14 cellular contexts compared by ENCODE assay signal in the genomic region with DNA sequence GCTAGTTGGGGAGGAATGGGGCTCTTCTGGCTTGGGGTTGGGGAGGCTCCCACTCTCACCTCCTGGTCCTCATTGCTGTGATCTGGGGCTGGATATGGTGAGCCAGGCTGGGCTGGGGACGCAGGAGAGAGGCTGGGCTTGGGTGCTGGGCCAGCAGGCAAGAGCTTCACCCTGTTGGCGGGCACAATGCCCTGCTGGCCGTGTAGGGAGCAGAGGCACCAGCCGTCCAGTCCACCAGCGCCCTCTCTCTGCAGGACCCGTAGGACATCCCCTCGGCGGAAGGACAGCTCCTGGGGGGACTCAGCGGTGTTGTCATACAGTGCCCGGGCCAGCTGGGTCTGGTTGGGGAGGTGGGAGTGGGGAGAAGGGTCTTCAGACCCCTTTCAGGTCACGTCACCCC. TPM values are rescaled to one million over a fixed set of nuclear protein-coding genes. Genes with fewer than 3 reads are reported as not detected.
DNase-seq lines count a peak whose midpoint lies in the region; ATAC-seq and TF ChIP-seq lines count a peak whose summit lies in the region.
"Had no signal": no experiment of that assay in that cellular context is flagged by ENCODE, and none has a peak within 500 bp of the region (broad histone marks: within the 10 kb centered on the region; RNA-seq: fewer than 3 reads in every experiment).

No MANE protein-coding gene starts in this region.

- no peak overlapping the region for H3K27ac Mint-ChIP-seq in GM23338
- H3K27ac Mint-ChIP-seq: activated naive CD8-positive, alpha-beta T cell treated with anti-CD3 and anti-CD28 coated beads, Interleukin-2, amount 50 U/mL, for 24 hours had no signal

- peaks cover 33% of the 10 kb centered on the region for H3K4me1 Mint-ChIP-seq in GM23338

- H3K27me3 Mint-ChIP-seq in GM23338 (ENCODE audit: insufficient read depth, low read depth, poor library complexity) = peaks cover 21% of the 10 kb centered on the region

- H3K27me3 ChIP-seq in GM23338 (ENCODE audit: insufficient read depth) (peaks cover 20% of the 10 kb centered on the region), upper lobe of right lung (peaks cover 4% of the 10 kb centered on the region), adrenal gland (peaks cover 7% of the 10 kb centered on the region)

- no peak overlapping the region for H3K4me2 ChIP-seq in GM23338

- H3K4me3 Mint-ChIP-seq in GM23338 = no peak overlapping the region
- H3K4me3 Mint-ChIP-seq: activated naive CD8-positive, alpha-beta T cell treated with anti-CD3 and anti-CD28 coated beads, Interleukin-2, amount 50 U/mL, for 24 hours had no signal

- H3K9me3 ChIP-seq in upper lobe of right lung = no peaks in the 10 kb centered on the region
- H3K9me3 ChIP-seq in adrenal gland (replicated peaks in 1 of 3) = no peaks in the 10 kb centered on the region
- H3K9me3 ChIP-seq: thoracic aorta had no signal

- H3K9me3 Mint-ChIP-seq in GM23338 = no peaks in the 10 kb centered on the region; the same call in 2 of the 3 replicates
- H3K9me3 Mint-ChIP-seq: activated naive CD8-positive, alpha-beta T cell treated with anti-CD3 and anti-CD28 coated beads, Interleukin-2, amount 50 U/mL, for 24 hours had no signal

- peaks cover 3% of the 10 kb centered on the region; the same call in 1 of the 2 replicates for H4K20me1 ChIP-seq in GM23338 (replicated peaks; ENCODE audit: insufficient read depth)

- TF ChIP-seq POLR2A in adrenal gland (IDR thresholded peaks at IDR 0.05) = no peak

- H3K27ac ChIP-seq in GM23338 (ENCODE audit: low read depth) = 0 out of 2 replicates have a peak overlapping the region, but pooled peaks have one; percentile 12
- H3K27ac ChIP-seq in upper lobe of right lung = no peak overlapping the region
- no peak overlapping the region for H3K27ac ChIP-seq in adrenal gland

- H3K36me3 ChIP-seq in GM23338 (ENCODE audit: insufficient read depth) = no peaks in the 10 kb centered on the region
- H3K36me3 ChIP-seq in upper lobe of right lung = no peaks in the 10 kb centered on the region
- no peaks in the 10 kb centered on the region for H3K36me3 ChIP-seq in adrenal gland (replicated peaks in 1 of 2)

- no peak overlapping the region for H2AFZ ChIP-seq in GM23338

- 77 to 87% (median 80%) methylated on average over 3 to 11 of the region's 11 CpGs for WGBS in adrenal gland, 4 donors

- H3K4me3 ChIP-seq in GM23338 (no peak overlapping the region), upper lobe of right lung (no peak overlapping the region), adrenal gland (no peak overlapping the region)
- H3K4me3 ChIP-seq: thoracic aorta had no signal

- H3F3A ChIP-seq in GM23338 (replicated peaks; ENCODE audit: low read depth) = peaks cover 9% of the 10 kb centered on the region; the same call in 1 of the 2 replicates

- peaks cover 33% of the 10 kb centered on the region for H3K36me3 Mint-ChIP-seq in GM23338 (ENCODE audit: low read depth)

- ATAC-seq in GM23338 (peak; percentile 25), upper lobe of right lung (no peak)
- ATAC-seq: activated naive CD8-positive, alpha-beta T cell treated with anti-CD3 and anti-CD28 coated beads, Interleukin-2, amount 50 U/mL, for 24 hours had no signal

- TF ChIP-seq CTCF in GM23338 (conservative IDR thresholded peaks at IDR 0.05; ENCODE audit: low read depth in 2 of 2) (peak; percentile 42 to 78), upper lobe of right lung (IDR thresholded peaks at IDR 0.05) (no peak), adrenal gland (IDR thresholded peaks at IDR 0.05) (no peak)

- H3K9me2 ChIP-seq in GM23338 (ENCODE audit: insufficient read depth) = no peaks in the 10 kb centered on the region

- DNase-seq in GM23338 (ENCODE audit: low spot score) (peak; percentile 74), SK-MEL-5 (ENCODE audit: low read depth, low spot score) (peak; percentile 61), head of caudate nucleus (peak; percentile 49 to 93 (median 80)), putamen (ENCODE audit: low spot score) (peak; percentile 80), upper lobe of right lung (no peak), MV-4-11 (lab: John Stamatoyannopoulos, UW) (no peak), adrenal gland (no peak)
- no peak for DNase-seq in activated naive CD4-positive, alpha-beta T cell treated with anti-CD3 and anti-CD28 coated beads, Interleukin-2, amount 50 U/mL, for 16 hours
- DNase-seq: activated naive CD8-positive, alpha-beta T cell treated with anti-CD3 and anti-CD28 coated beads, Interleukin-2, amount 50 U/mL, for 24 hours; EL; NCI-H526; stimulated activated CD4-positive, alpha-beta T cell treated with anti-CD3 and anti-CD28 coated beads, Interleukin-4, amount 100 ng/mL, for 24 hours had no signal

- intact Hi-C loops in head of caudate nucleus (cut with DNase I) = loop anchor here (5.0 kb wide), 1 partner anchor 38 kb away; the partner anchor contains the start of gene PABPN1
- intact Hi-C loops in upper lobe of right lung (cut with DNase I) = no loop called here
- intact Hi-C loops in adrenal gland (cut with DNase I) = no loop called here

- H3K79me2 ChIP-seq in GM23338 (replicated peaks; ENCODE audit: insufficient read depth) = peaks cover 6% of the 10 kb centered on the region; the same call in 1 of the 2 replicates

- in situ Hi-C loops in SK-MEL-5 (cut with HindIII; ENCODE audit: low pct_unique_long_range_greater_than_20kb, low sequenced_read_pairs) = no loop called here

- H3K4me1 ChIP-seq in GM23338 (ENCODE audit: insufficient read depth) (peaks cover 22% of the 10 kb centered on the region), upper lobe of right lung (peaks cover 14% of the 10 kb centered on the region), adrenal gland (replicated peaks in 1 of 2) (no peaks in the 10 kb centered on the region)

TF ChIP-seq in GM23338, 12 proteins besides CTCF, POLR2A, EP300 and RAD21:
- no peak for TF ChIP-seq EZH2 (IDR thresholded peaks at IDR 0.05; ENCODE audit: low read depth, unreplicated experiment)

RNA-seq across cellular contexts. Expression of gene EFS, which starts 4.5 kb away (rescaled TPM):
- 13.6 and 18.9 TPM in 2 replicates for total RNA-seq in GM23338 (2014; rRNA removed; shearing (Covaris generic))
- polyA plus RNA-seq in GM23338 (2016; fragmentation: Nextera tagmentation; extraction: Ambion mirVana) (5.1 and 6.4 TPM in 2 replicates), adrenal gland (10 to 100 TPM in 2 of 3 donors, 1 to 10 TPM in 1; 3.7 to 49.4 (median 11.1) TPM)
- not detected in 2 replicates for total RNA-seq in SK-MEL-5 (2014; rRNA removed; shearing (Covaris generic))
- polyA plus RNA-seq in SK-MEL-5 (2015; cell fraction: cytosol; rRNA removed) = not detected in 2 replicates
- not detected in 2 replicates for polyA plus RNA-seq in SK-MEL-5 (2015; cell fraction: nucleus; rRNA removed)
- total RNA-seq in upper lobe of right lung (10.4 TPM), adrenal gland (10 to 100 TPM in 1 of 8 donors, 1 to 10 TPM in 7; 2.1 to 12.9 (median 3.8) TPM)
- total RNA-seq: T-helper 1 cell treated with Interleukin-12 subunit alpha and Interleukin-12 subunit beta and Interleukin-4 antibody, amounts not matched to agents 30 ng/mL and 1 ng/mL, for 36 hours had no signal

RNA-seq across cellular contexts. Expression of gene SLC22A17, which starts 7.8 kb away (rescaled TPM):
- 52.6 and 56.6 TPM in 2 replicates for total RNA-seq in GM23338 (2014; rRNA removed; shearing (Covaris generic))
- 28.6 and 29.5 TPM in 2 replicates for polyA plus RNA-seq in GM23338 (2016; fragmentation: Nextera tagmentation; extraction: Ambion mirVana)
- 9.5 and 10.7 TPM in 2 replicates for total RNA-seq in SK-MEL-5 (2014; rRNA removed; shearing (Covaris generic))
- 16.8 and 18.6 TPM in 2 replicates for polyA plus RNA-seq in SK-MEL-5 (2015; cell fraction: cytosol; rRNA removed)
- 23.5 and 27.4 TPM in 2 replicates for polyA plus RNA-seq in SK-MEL-5 (2015; cell fraction: nucleus; rRNA removed)
- total RNA-seq in upper lobe of right lung = 12.1 TPM
- total RNA-seq in adrenal gland = 10 to 100 TPM; 11.8 to 76.1 (median 25.0) TPM
- polyA plus RNA-seq in adrenal gland = 100 to 1,000 TPM in 1 of 3 donors, 10 to 100 TPM in 2; 14.5 to 121 (median 53.9) TPM

RNA-seq across cellular contexts. Expression of gene IL25, which starts 12.1 kb away (rescaled TPM):
- total RNA-seq in GM23338 (2014; rRNA removed; shearing (Covaris generic)) = not detected in 2 replicates
- polyA plus RNA-seq in GM23338 (2016; fragmentation: Nextera tagmentation; extraction: Ambion mirVana) (not detected in 2 replicates), adrenal gland (under 1 TPM in 1 of 3 donors, not detected in 2; 0.10 TPM)
- not detected in 2 replicates for total RNA-seq in SK-MEL-5 (2014; rRNA removed; shearing (Covaris generic))
- not detected in 2 replicates for polyA plus RNA-seq in SK-MEL-5 (2015; cell fraction: cytosol; rRNA removed)
- not detected in 2 replicates for polyA plus RNA-seq in SK-MEL-5 (2015; cell fraction: nucleus; rRNA removed)
- total RNA-seq in upper lobe of right lung (not detected), adrenal gland (not detected)
- total RNA-seq: T-helper 1 cell treated with Interleukin-12 subunit alpha and Interleukin-12 subunit beta and Interleukin-4 antibody, amounts not matched to agents 30 ng/mL and 1 ng/mL, for 36 hours; thoracic aorta had no signal

RNA-seq across cellular contexts. Expression of gene CMTM5, which starts 16.4 kb away (rescaled TPM):
- total RNA-seq in GM23338 (2014; rRNA removed; shearing (Covaris generic)) = 0.24 and 0.27 TPM in 2 replicates
- not detected in 2 replicates for polyA plus RNA-seq in GM23338 (2016; fragmentation: Nextera tagmentation; extraction: Ambion mirVana)
- not detected in 2 replicates for total RNA-seq in SK-MEL-5 (2014; rRNA removed; shearing (Covaris generic))
- polyA plus RNA-seq in SK-MEL-5 (2015; cell fraction: cytosol; rRNA removed) = 0.69 TPM in 1 of 2 replicates, not detected in the other
- 0.15 and 2.6 TPM in 2 replicates for polyA plus RNA-seq in SK-MEL-5 (2015; cell fraction: nucleus; rRNA removed)
- total RNA-seq in upper lobe of right lung = 0.96 TPM
- 1 to 10 TPM in 1 of 8 donors, under 1 TPM in 2, not detected in 5; 0.34 to 2.5 (median 0.35) TPM for total RNA-seq in adrenal gland
- polyA plus RNA-seq in adrenal gland = 1 to 10 TPM in 2 of 3 donors, under 1 TPM in 1; 0.59 to 2.6 (median 1.9) TPM
- total RNA-seq: T-helper 1 cell treated with Interleukin-12 subunit alpha and Interleukin-12 subunit beta and Interleukin-4 antibody, amounts not matched to agents 30 ng/mL and 1 ng/mL, for 36 hours had no signal

RNA-seq across cellular contexts. Expression of gene PABPN1, which starts 39.2 kb away (rescaled TPM):
- 110 and 116 TPM in 2 replicates for total RNA-seq in GM23338 (2014; rRNA removed; shearing (Covaris generic))
- polyA plus RNA-seq in GM23338 (2016; fragmentation: Nextera tagmentation; extraction: Ambion mirVana) (342 and 384 TPM in 2 replicates), adrenal gland (100 to 1,000 TPM in 2 of 3 donors, 10 to 100 TPM in 1; 97.8 to 632 (median 331) TPM)
- 45.9 and 50.8 TPM in 2 replicates for total RNA-seq in SK-MEL-5 (2014; rRNA removed; shearing (Covaris generic))
- 68.4 and 71.6 TPM in 2 replicates for polyA plus RNA-seq in SK-MEL-5 (2015; cell fraction: cytosol; rRNA removed)
- polyA plus RNA-seq in SK-MEL-5 (2015; cell fraction: nucleus; rRNA removed) = 330 and 366 TPM in 2 replicates
- total RNA-seq in upper lobe of right lung (118 TPM), adrenal gland (100 to 1,000 TPM in 3 of 8 donors, 10 to 100 TPM in 5; 18.3 to 200 (median 74.2) TPM)

Comparison
In these comparisons a context has a peak if more than half of its experiments do, and no peak if none do; other contexts are left out.
1. DNase-seq: peak in GM23338 (single experiment), SK-MEL-5 (single experiment), head of caudate nucleus (42 of 42) and putamen (single experiment); none in upper lobe of right lung (single experiment), MV-4-11 (single experiment), activated naive CD4-positive, alpha-beta T cell treated with anti-CD3 and anti-CD28 coated beads, Interleukin-2, amount 50 U/mL, for 16 hours (single experiment) and adrenal gland (0 of 7).
2. CTCF ChIP-seq: peak in GM23338 (2 of 2); none in upper lobe of right lung (single experiment) and adrenal gland (0 of 6).